15 cellular contexts compared by ENCODE assay signal in the genomic region with DNA sequence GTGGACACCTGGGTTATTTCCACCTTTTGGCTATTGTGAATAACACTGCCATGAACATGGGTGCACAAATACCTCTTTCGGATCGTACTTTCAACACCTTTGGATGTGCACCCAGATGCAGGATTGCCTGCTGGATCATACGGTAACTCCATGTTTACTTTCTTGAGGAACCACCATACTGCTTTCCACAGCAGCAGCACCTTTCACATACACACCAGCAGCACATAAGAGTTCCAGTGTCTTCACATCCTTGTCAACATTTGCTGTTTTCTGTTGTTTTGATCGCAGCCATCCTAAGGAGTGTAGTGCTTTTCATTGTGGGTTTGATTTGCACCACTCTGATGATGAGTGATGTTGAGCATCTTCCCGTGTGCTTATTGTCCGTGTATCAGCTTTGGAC. TPM values are rescaled to one million over a fixed set of nuclear protein-coding genes. Genes with fewer than 3 reads are reported as not detected.
A peak's percentile ranks its signal among the peaks of the same experiment; 100 is the strongest.
DNase-seq lines count a peak whose midpoint lies in the region; ATAC-seq, FAIRE-seq and TF ChIP-seq lines count a peak whose summit lies in the region.
"Had no signal": no experiment of that assay in that cellular context is flagged by ENCODE, and none has a peak within 500 bp of the region (broad histone marks: within the 10 kb centered on the region; RNA-seq: fewer than 3 reads in every experiment).

No MANE protein-coding gene starts in this region.

- TF ChIP-seq CTCF in HepG2 (CRISPR knock-in tag; IDR thresholded peaks at IDR 0.05) (no peak), right lobe of liver (IDR thresholded peaks at IDR 0.05) (no peak), OCI-LY7 (conservative IDR thresholded peaks at IDR 0.05; ENCODE audit: low read length) (no peak), K562 (IDR thresholded peaks at IDR 0.05 in 2 of 3, conservative IDR thresholded peaks at IDR 0.05 in 1 of 3; ENCODE audit: insufficient read depth in 2 of 3, low read depth in 1 of 3, low read length in 3 of 3) (no peak)

- CTCF ChIA-PET in HepG2 (lab: Yijun Ruan, JAX; ENCODE audit: low intra/inter-chr PET ratio, low total read pairs) (no interaction called here), OCI-LY7 (lab: Charles Lee; ENCODE audit: unreplicated experiment) (no interaction called here), K562 (lab: Yijun Ruan, JAX; ENCODE audit: low intra/inter-chr PET ratio) (no interaction called here)

- H3K4me1 ChIP-seq in HepG2 (ENCODE audit: insufficient read depth, low read length) (peaks cover 20% of the 10 kb centered on the region), right lobe of liver (peaks cover 0 to 11% (median 5%) of the 10 kb centered on the region in 4 donors), OCI-LY7 (ENCODE audit: insufficient read depth, low read length, poor library complexity, severe bottlenecking) (no peaks in the 10 kb centered on the region), K562 (replicated peaks in 1 of 2; ENCODE audit: control insufficient read depth in 2 of 2, insufficient read depth in 2 of 2, low read length in 2 of 2) (no peaks in the 10 kb centered on the region)
- H3K4me1 ChIP-seq: Caco-2 had no signal

- no peaks in the 10 kb centered on the region for H3K9me2 ChIP-seq in OCI-LY7 (ENCODE audit: insufficient read depth, low read length)

- no peak for TF ChIP-seq POLR2A in HepG2 (IDR thresholded peaks at IDR 0.05; ENCODE audit: insufficient read depth in 1 of 2, low read depth in 2 of 2, low read length in 2 of 2)
- TF ChIP-seq POLR2A in right lobe of liver (IDR thresholded peaks at IDR 0.05), result no peak
- peak; percentile 44; the same call in 1 of the 2 replicates for TF ChIP-seq POLR2A in K562 (conservative IDR thresholded peaks at IDR 0.05)

- intact Hi-C loops in HepG2 (cut with micrococcal nuclease; ENCODE audit: unreplicated experiment) (no loop called here), right lobe of liver (cut with DNase I) (no loop called here), OCI-LY7 (cut with micrococcal nuclease; ENCODE audit: unreplicated experiment) (no loop called here), K562 (cut with micrococcal nuclease) (no loop called here)

- TSS peak; percentile 33 for BruUV-seq in HepG2 (replicated peaks; lab: Mats Ljungman, UMichigan)
- BruUV-seq in OCI-LY7 (replicated peaks; lab: Mats Ljungman, UMichigan), result TSS peak; percentile 49
- no TSS peak for BruUV-seq in K562 (replicated peaks; lab: Mats Ljungman, UMichigan)

- FAIRE-seq in HepG2 (lab: Jason Lieb, UNC) (no peak), K562 (lab: Jason Lieb, UNC) (no peak)
- FAIRE-seq: G401.6 had no signal

- no peak overlapping the region for H2AFZ ChIP-seq in HepG2 (ENCODE audit: low read length)
- H2AFZ ChIP-seq in OCI-LY7 (ENCODE audit: low read length), result no peak overlapping the region
- H2AFZ ChIP-seq in K562 (ENCODE audit: low read depth, low read length), result no peak overlapping the region
- H2AFZ ChIP-seq: GM23338 had no signal

- WGBS in HepG2 (ENCODE audit: low lambda C conversion rate), result 95% methylated on average over 6 of the region's 6 CpGs
- WGBS in right lobe of liver (ENCODE audit: insufficient coverage, low coverage, low lambda C conversion rate, missing lambda C conversion rate), result 91% methylated on average over 6 of the region's 6 CpGs
- WGBS in K562 (ENCODE audit: insufficient coverage, low coverage, missing lambda C conversion rate), result 88% methylated on average over 6 of the region's 6 CpGs

- no peaks in the 10 kb centered on the region for H4K20me1 ChIP-seq in HepG2 (ENCODE audit: insufficient read depth, low read length)
- H4K20me1 ChIP-seq in OCI-LY7 (ENCODE audit: insufficient read depth, low read length), result no peaks in the 10 kb centered on the region
- H4K20me1 ChIP-seq in K562 (replicated peaks; ENCODE audit: control insufficient read depth, insufficient read depth, low read length), result peaks cover 5% of the 10 kb centered on the region; the same call in 1 of the 2 replicates

- TF ChIP-seq RAD21 in HepG2 (CRISPR knock-in tag; IDR thresholded peaks at IDR 0.05) (no peak), K562 (CRISPR knock-in tag; conservative IDR thresholded peaks at IDR 0.05 in 1 of 2, IDR thresholded peaks at IDR 0.05 in 1 of 2) (no peak)

- H3K4me3 ChIP-seq in HepG2 (replicated peaks in 1 of 3; ENCODE audit: insufficient read depth in 1 of 3, low read depth in 2 of 3, low read length in 3 of 3), result no peak overlapping the region
- no peak overlapping the region for H3K4me3 ChIP-seq in right lobe of liver
- no peak overlapping the region for H3K4me3 ChIP-seq in OCI-LY7 (ENCODE audit: low read depth, low read length, poor library complexity, severe bottlenecking)
- no peak overlapping the region for H3K4me3 ChIP-seq in K562
- H3K4me3 ChIP-seq: GM23338 had no signal

- DNase-seq in HepG2 (ENCODE audit: low spot score), result no peak
- no peak for DNase-seq in right lobe of liver
- no peak for DNase-seq in OCI-LY7 (ENCODE audit: low spot score)
- DNase-seq in K562 (ENCODE audit: extremely low read depth in 1 of 4, low spot score in 3 of 4), result no peak
- no peak for DNase-seq in T-helper 2 cell
- no peak for DNase-seq in NCI-H82 treated with DMSO at 0.1 percent for 48 hours (lab: John Stamatoyannopoulos, UW; ENCODE audit: unreplicated experiment)
- DNase-seq: C1 segment of cervical spinal cord; Caco-2; CD8-positive, alpha-beta T cell; DMS153; DND-41; H9; HFFc6 had no signal

- POLR2A ChIA-PET in HepG2 (lab: Yijun Ruan, JAX) (no interaction called here), OCI-LY7 (lab: Charles Lee) (no interaction called here), K562 (lab: Yijun Ruan, JAX) (no interaction called here)

- no peak overlapping the region for H3K27ac ChIP-seq in HepG2 (ENCODE audit: extremely low read length, insufficient read depth, low read length)
- no peak overlapping the region for H3K27ac ChIP-seq in right lobe of liver
- no peak overlapping the region for H3K27ac ChIP-seq in OCI-LY7 (ENCODE audit: low read depth, low read length, poor library complexity, severe bottlenecking)
- no peak overlapping the region for H3K27ac ChIP-seq in K562 (ENCODE audit: extremely low read depth, low read depth, low read length)

- no peaks in the 10 kb centered on the region for H3K9me3 ChIP-seq in HepG2 (ENCODE audit: low read length)
- H3K9me3 ChIP-seq in right lobe of liver, result no peaks in the 10 kb centered on the region
- no peaks in the 10 kb centered on the region for H3K9me3 ChIP-seq in OCI-LY7 (ENCODE audit: low read length)
- no peaks in the 10 kb centered on the region for H3K9me3 ChIP-seq in K562 (replicated peaks; ENCODE audit: control insufficient read depth, insufficient read depth, low read depth, low read length)
- H3K9me3 ChIP-seq: Caco-2 had no signal

- in situ Hi-C loops in HepG2 (cut with HindIII; ENCODE audit: extremely low pct_ligation_motif_present, low pct_unique_long_range_greater_than_20kb), result no loop called here
- in situ Hi-C loops in K562 (cut with MboI), result no loop called here

- no peaks in the 10 kb centered on the region for H3K79me2 ChIP-seq in HepG2 (ENCODE audit: insufficient read depth, low read length)
- no peaks in the 10 kb centered on the region for H3K79me2 ChIP-seq in OCI-LY7 (ENCODE audit: insufficient read depth, low read depth, low read length)
- no peaks in the 10 kb centered on the region for H3K79me2 ChIP-seq in K562 (ENCODE audit: control insufficient read depth, insufficient read depth, low read length)

- H3K4me2 ChIP-seq in HepG2 (ENCODE audit: low read depth, low read length), result no peak overlapping the region
- H3K4me2 ChIP-seq in OCI-LY7 (ENCODE audit: low read length), result no peak overlapping the region
- H3K4me2 ChIP-seq in K562 (ENCODE audit: insufficient read depth, low read length), result no peak overlapping the region
- H3K4me2 ChIP-seq: GM23338 had no signal

- H3K9ac ChIP-seq in HepG2 (ENCODE audit: insufficient read depth, low read depth, low read length) (no peak overlapping the region), K562 (ENCODE audit: insufficient read depth in 1 of 2, low read depth in 2 of 2, low read length in 2 of 2) (no peak overlapping the region)

- H3K36me3 ChIP-seq in HepG2 (replicated peaks in 1 of 2; ENCODE audit: control insufficient read depth in 1 of 2, insufficient read depth in 2 of 2, low read length in 2 of 2), result peaks cover 20 to 62% of the 10 kb centered on the region in 2 experiments
- peaks cover 0 to 25% (median 8%) of the 10 kb centered on the region in 4 donors for H3K36me3 ChIP-seq in right lobe of liver
- peaks cover 96% of the 10 kb centered on the region for H3K36me3 ChIP-seq in OCI-LY7 (ENCODE audit: insufficient read depth, low read length)
- peaks cover 85% of the 10 kb centered on the region for H3K36me3 ChIP-seq in K562 (ENCODE audit: control insufficient read depth, insufficient read depth, low read length)

- H3K9me1 ChIP-seq in K562 (ENCODE audit: control insufficient read depth, insufficient read depth, low read length), result no peaks in the 10 kb centered on the region

- H3K27me3 ChIP-seq in HepG2 (ENCODE audit: control insufficient read depth in 1 of 2, insufficient read depth in 2 of 2, low read length in 2 of 2) (no peaks in the 10 kb centered on the region), right lobe of liver (no peaks in the 10 kb centered on the region), K562 (ENCODE audit: control insufficient read depth in 2 of 2, insufficient read depth in 2 of 2, low read length in 2 of 2) (no peaks in the 10 kb centered on the region)

- no peak for ATAC-seq in HepG2
- ATAC-seq in right lobe of liver, result no peak
- no peak for ATAC-seq in K562
- ATAC-seq: CD8-positive, alpha-beta T cell; GM23338 had no signal

- TF ChIP-seq EP300 in HepG2 (IDR thresholded peaks at IDR 0.05; ENCODE audit: low read depth in 2 of 2, low read length in 2 of 2), result no peak
- no peak for TF ChIP-seq EP300 in HepG2 (CRISPR knock-in tag; IDR thresholded peaks at IDR 0.05; ENCODE audit: borderline replicate concordance)
- TF ChIP-seq EP300 in K562 (IDR thresholded peaks at IDR 0.05; ENCODE audit: low read length), result no peak

RNA-seq across cellular contexts. Expression of a gene that starts 51.3 kb away (rescaled TPM):
- 18.2 and 35.2 TPM in 2 replicates for total RNA-seq in HepG2 (2016; rRNA removed; fragmentation: Illumina TruSeq; extraction: Trizol)
- total RNA-seq in HepG2 (2016; cell fraction: cytosol; rRNA removed; fragmentation: Illumina TruSeq; extraction: Trizol; ENCODE audit: low read depth), result 2.4 and 3.0 TPM in 2 replicates
- total RNA-seq in HepG2 (2016; cell fraction: insoluble cytoplasmic fraction; rRNA removed; fragmentation: Illumina TruSeq; extraction: Trizol), result 13.5 and 35.7 TPM in 2 replicates
- 7.5 TPM in 2 replicates for total RNA-seq in HepG2 (2016; cell fraction: membrane; rRNA removed; fragmentation: Illumina TruSeq; extraction: Trizol)
- 48.2 and 58.1 TPM in 2 replicates for total RNA-seq in HepG2 (2016; cell fraction: nucleus; rRNA removed; fragmentation: Illumina TruSeq; extraction: Trizol)
- 31.6 and 44.3 TPM in 2 replicates for polyA plus RNA-seq in HepG2 (2011; rRNA removed)
- 17.7 and 20.2 TPM in 2 replicates for polyA plus RNA-seq in HepG2 (2011; cell fraction: cytosol; rRNA removed)
- polyA plus RNA-seq in HepG2 (2011; cell fraction: nucleus; rRNA removed), result 105 and 126 TPM in 2 replicates
- 34.3 and 44.8 TPM in 2 replicates for polyA plus RNA-seq in HepG2 (2012)
- polyA plus RNA-seq in HepG2 (2016; cell fraction: cytosol; fragmentation: Illumina TruSeq; extraction: Trizol; ENCODE audit: low read depth), result 1.3 and 1.6 TPM in 2 replicates
- polyA plus RNA-seq in HepG2 (2016; cell fraction: insoluble cytoplasmic fraction; fragmentation: Illumina TruSeq; extraction: Trizol; ENCODE audit: low read depth), result 10.1 and 14.0 TPM in 2 replicates
- polyA plus RNA-seq in HepG2 (2016; cell fraction: membrane; fragmentation: Illumina TruSeq; extraction: Trizol; ENCODE audit: low read depth), result 2.8 and 3.5 TPM in 2 replicates
- 83.4 and 84.9 TPM in 2 replicates for polyA plus RNA-seq in HepG2 (2016; cell fraction: nucleus; fragmentation: Illumina TruSeq; extraction: Trizol; ENCODE audit: insufficient read depth, low read depth)
- 104 and 110 TPM in 2 replicates for polyA minus RNA-seq in HepG2 (2011; rRNA and poly(A)+ RNA removed; ENCODE audit: low replicate concordance)
- 31.9 and 35.7 TPM in 2 replicates for polyA minus RNA-seq in HepG2 (2011; cell fraction: cytosol; rRNA and poly(A)+ RNA removed)
- polyA minus RNA-seq in HepG2 (2011; cell fraction: nucleus; rRNA and poly(A)+ RNA removed), result 50.5 and 60.3 TPM in 2 replicates
- 10 to 100 TPM; 11.7 to 17.7 (median 15.6) TPM for total RNA-seq in right lobe of liver
- total RNA-seq in OCI-LY7 (2014; rRNA removed; shearing (Covaris generic)), result 165 and 195 TPM in 2 replicates
- 231 and 232 TPM in 2 replicates for total RNA-seq in OCI-LY7 (2022)
- 213 and 603 TPM in 2 replicates for total RNA-seq in K562 (2011; cell fraction: chromatin; rRNA removed; ENCODE audit: low replicate concordance)
- total RNA-seq in K562 (2011; cell fraction: nucleolus; rRNA removed), result 374 and 409 TPM in 2 replicates
- 286 and 299 TPM in 2 replicates for total RNA-seq in K562 (2011; cell fraction: nucleoplasm; rRNA removed)
- 60.7 and 76.5 TPM in 2 replicates for total RNA-seq in K562 (2014; rRNA removed)
- 25.4 and 30.2 TPM in 2 replicates for total RNA-seq in K562 (2014; rRNA removed; fragmentation: Illumina TruSeq; extraction: Trizol)
- 36.0 and 39.9 TPM in 2 replicates for total RNA-seq in K562 (2015; rRNA removed; fragmentation: Illumina TruSeq; extraction: Trizol)
- total RNA-seq in K562 (2021), result 128 and 138 TPM in 2 replicates
- polyA plus RNA-seq in K562 (2011; rRNA removed), result 44.0 and 93.3 TPM in 2 replicates
- polyA plus RNA-seq in K562 (2011; cell fraction: cytosol; rRNA removed), result 51.4 and 78.4 TPM in 2 replicates
- polyA plus RNA-seq in K562 (2011; cell fraction: nucleus; rRNA removed), result 125 and 255 TPM in 2 replicates
- 95.0 and 139 TPM in 2 replicates for polyA plus RNA-seq in K562 (2012)
- polyA plus RNA-seq in K562 (2014; fragmentation: Illumina TruSeq; extraction: Trizol), result 90.7 and 111 TPM in 2 replicates
- polyA plus RNA-seq in K562 (2014; fragmentation: Nextera tagmentation; extraction: Ambion mirVana), result 1 to 10 TPM; 1.2 to 1.4 TPM
- polyA plus RNA-seq in K562 (2014; rRNA removed), result 54.3 and 61.0 TPM in 2 replicates
- 82.2 and 99.7 TPM in 2 replicates for polyA minus RNA-seq in K562 (2011; rRNA and poly(A)+ RNA removed)
- 114 and 152 TPM in 2 replicates for polyA minus RNA-seq in K562 (2011; cell fraction: cytosol; rRNA and poly(A)+ RNA removed)
- polyA minus RNA-seq in K562 (2011; cell fraction: nucleus; rRNA and poly(A)+ RNA removed), result 137 and 138 TPM in 2 replicates
